In genomic region chr5:123699571-123699970, GRCh38 we compare ENCODE assay signal across 24 cellular contexts.
A peak's percentile ranks its signal among the peaks of the same experiment; 100 is the strongest.
DNase-seq lines count a peak whose midpoint lies in the region; TF ChIP-seq lines count a peak whose summit lies in the region.
"Had no signal": no experiment of that assay in that cellular context is flagged by ENCODE, and none has a peak within 500 bp of the region (broad histone marks: within the 10 kb centered on the region; RNA-seq: fewer than 3 reads in every experiment).

No MANE protein-coding gene starts in this region.

- WGBS in GM23248 (ENCODE audit: low coverage in 1 of 2, low lambda C conversion rate in 2 of 2, missing lambda C conversion rate in 2 of 2), 2 experiments, result 53 to 54% methylated on average over 2 of the region's 2 CpGs
- 79% methylated on average over 1 of the region's 2 CpGs for WGBS in mesenchymal stem cell

- H3K27ac ChIP-seq in GM23248 (peak overlapping the region; percentile 95), breast epithelium (peak overlapping the region; percentile 30 to 75), mesenchymal stem cell (ENCODE audit: low read length, poor library complexity, severe bottlenecking) (peak overlapping the region; percentile 62), skeletal muscle tissue (ENCODE audit: low read depth, low read length) (peak overlapping the region; percentile 52)
- H3K27ac ChIP-seq: BLaER1 treated with 17β-estradiol and CSF1 and Interleukin-3, amounts not matched to agents 10 nM and 100 nM; colonic mucosa; parathyroid adenoma; thyroid gland had no signal

- H3K4ac ChIP-seq in mesenchymal stem cell (ENCODE audit: low read depth in 1 of 2, low read length in 2 of 2), result peak overlapping the region; percentile 60 to 85

- H3K79me1 ChIP-seq in mesenchymal stem cell (replicated peaks; ENCODE audit: low read length, poor library complexity, severe bottlenecking), result no peaks in the 10 kb centered on the region

- H2BK15ac ChIP-seq in mesenchymal stem cell (ENCODE audit: low read depth, poor library complexity, severe bottlenecking), result no peak overlapping the region

- H2BK5ac ChIP-seq in mesenchymal stem cell (ENCODE audit: low read depth, low read length, poor library complexity, severe bottlenecking), result no peak overlapping the region

- H3K27me3 ChIP-seq in GM23248 (replicated peaks; ENCODE audit: insufficient read depth) (no peaks in the 10 kb centered on the region), breast epithelium (no peaks in the 10 kb centered on the region), mesenchymal stem cell (ENCODE audit: control insufficient read depth in 1 of 2, insufficient read depth in 1 of 2, low read length in 2 of 2) (no peaks in the 10 kb centered on the region), skeletal muscle tissue (ENCODE audit: control insufficient read depth in 3 of 3, insufficient read depth in 3 of 3, low read length in 3 of 3) (no peaks in the 10 kb centered on the region)
- H3K27me3 ChIP-seq: BLaER1 treated with 17β-estradiol and CSF1 and Interleukin-3, amounts not matched to agents 10 nM and 100 nM; colonic mucosa; thyroid gland had no signal

- in situ Hi-C loops in GM23248 (cut with MboI), result no loop called here

- peak overlapping the region; percentile 47 for H2AK5ac ChIP-seq in mesenchymal stem cell (ENCODE audit: low read length, severe bottlenecking)

- H3K14ac ChIP-seq in mesenchymal stem cell (ENCODE audit: low read length in 2 of 2), result no peak overlapping the region

- no peak for TF ChIP-seq CTCF in breast epithelium (IDR thresholded peaks at IDR 0.05)

- no peak overlapping the region for H3K23ac ChIP-seq in mesenchymal stem cell (ENCODE audit: low read length in 2 of 2)

- no peak overlapping the region for H3K4me3 ChIP-seq in GM23248
- H3K4me3 ChIP-seq in breast epithelium, result no peak overlapping the region
- H3K4me3 ChIP-seq in mesenchymal stem cell (ENCODE audit: insufficient read depth in 1 of 2, low read depth in 1 of 2, low read length in 2 of 2), result no peak overlapping the region
- no peak overlapping the region for H3K4me3 ChIP-seq in skeletal muscle tissue (ENCODE audit: low read length in 3 of 3)
- H3K4me3 ChIP-seq: A549; BLaER1 treated with 17β-estradiol and CSF1 and Interleukin-3, amounts not matched to agents 10 nM and 100 nM; colonic mucosa; thyroid gland had no signal

- no peak overlapping the region for H4K8ac ChIP-seq in mesenchymal stem cell (ENCODE audit: low read length)

- DNase-seq in GM23248 (peak; percentile 56), breast epithelium (ENCODE audit: low spot score in 2 of 2) (no peak), mesenchymal stem cell (no peak), activated gamma-delta T cell treated with Interleukin-2 at 50 U/mL for 16 hours (no peak), COLO668 (lab: John Stamatoyannopoulos, UW; ENCODE audit: unreplicated experiment) (no peak), SIG-M5 (lab: John Stamatoyannopoulos, UW) (no peak), erythroblast (lab: John Stamatoyannopoulos, UW) (no peak)
- DNase-seq: activated B cell treated with CpG ODN at 0.5 μM for 24 hours; activated CD4-positive, alpha-beta memory T cell treated with anti-CD3 and anti-CD28 coated beads for 36 hours; colonic mucosa; effector memory CD8-positive, alpha-beta T cell; glutamatergic neuron; MM.1S; NCI-H1436; NCI-H2107; NCI-H526; RPMI8226; small intestine; T1000; thyroid gland had no signal

- H3K9ac ChIP-seq in GM23248, result peak overlapping the region; percentile 71
- H3K9ac ChIP-seq in mesenchymal stem cell (ENCODE audit: low read length), result peak overlapping the region; percentile 84
- no peak overlapping the region for H3K9ac ChIP-seq in skeletal muscle tissue (ENCODE audit: low read depth in 1 of 3, low read length in 3 of 3)
- H3K9ac ChIP-seq: BLaER1 treated with 17β-estradiol and CSF1 and Interleukin-3, amounts not matched to agents 10 nM and 100 nM; parathyroid adenoma had no signal

- peak overlapping the region; percentile 54 to 82 for H3K18ac ChIP-seq in mesenchymal stem cell (ENCODE audit: low read depth in 1 of 2, low read length in 2 of 2)

- intact Hi-C loops in breast epithelium (cut with DNase I; ENCODE audit: low total_unique reads), result no loop called here

- H2AFZ ChIP-seq in GM23248 (peak overlapping the region; percentile 31; the same call in 1 of the 2 replicates), mesenchymal stem cell (ENCODE audit: low read depth, low read length) (no peak overlapping the region)
- H2AFZ ChIP-seq: parathyroid adenoma had no signal

- H3F3A ChIP-seq in GM23248 (ENCODE audit: insufficient read depth), result peaks cover 42% of the 10 kb centered on the region

- peak overlapping the region; percentile 2 for H4K91ac ChIP-seq in mesenchymal stem cell (ENCODE audit: low read length)

- H3K4me2 ChIP-seq in GM23248 (ENCODE audit: unreplicated experiment) (peak overlapping the region; percentile 61), mesenchymal stem cell (ENCODE audit: low read length, poor library complexity, severe bottlenecking) (no peak overlapping the region)
- H3K4me2 ChIP-seq: BLaER1 treated with 17β-estradiol and CSF1 and Interleukin-3, amounts not matched to agents 10 nM and 100 nM had no signal

- H3K9me2 ChIP-seq in GM23248 (ENCODE audit: insufficient read depth), result no peaks in the 10 kb centered on the region

- no peaks in the 10 kb centered on the region for H3K79me2 ChIP-seq in GM23248 (ENCODE audit: insufficient read depth)
- H3K79me2 ChIP-seq: parathyroid adenoma had no signal

- H2BK12ac ChIP-seq in mesenchymal stem cell (ENCODE audit: low read length in 2 of 2), result peak overlapping the region; percentile 51 to 84

- no peaks in the 10 kb centered on the region for H4K20me1 ChIP-seq in GM23248 (ENCODE audit: insufficient read depth)
- H4K20me1 ChIP-seq: BLaER1 treated with 17β-estradiol and CSF1 and Interleukin-3, amounts not matched to agents 10 nM and 100 nM had no signal

- H3K36me3 ChIP-seq in GM23248 (ENCODE audit: low read depth), result no peaks in the 10 kb centered on the region
- H3K36me3 ChIP-seq in breast epithelium, result no peaks in the 10 kb centered on the region
- no peaks in the 10 kb centered on the region for H3K36me3 ChIP-seq in mesenchymal stem cell (ENCODE audit: control insufficient read depth in 1 of 2, insufficient read depth in 2 of 2, low read depth in 1 of 2, low read length in 2 of 2)
- H3K36me3 ChIP-seq in skeletal muscle tissue (ENCODE audit: control insufficient read depth in 3 of 3, insufficient read depth in 3 of 3, low read length in 3 of 3), result no peaks in the 10 kb centered on the region
- H3K36me3 ChIP-seq: BLaER1 treated with 17β-estradiol and CSF1 and Interleukin-3, amounts not matched to agents 10 nM and 100 nM; colonic mucosa; thyroid gland had no signal

- H2BK120ac ChIP-seq in mesenchymal stem cell (ENCODE audit: low read depth, low read length), result no peak overlapping the region

- no peak for TF ChIP-seq POLR2A in breast epithelium (IDR thresholded peaks at IDR 0.05)
- no peak for TF ChIP-seq POLR2A in erythroblast (IDR thresholded peaks at IDR 0.05; ENCODE audit: low read length)

- H3K4me1 ChIP-seq in GM23248 (ENCODE audit: insufficient read depth), result peaks cover 41% of the 10 kb centered on the region
- H3K4me1 ChIP-seq in breast epithelium, result no peaks in the 10 kb centered on the region
- H3K4me1 ChIP-seq in mesenchymal stem cell (ENCODE audit: control insufficient read depth, insufficient read depth, low read depth, low read length), result peaks cover 6% of the 10 kb centered on the region
- H3K4me1 ChIP-seq in skeletal muscle tissue (ENCODE audit: control insufficient read depth in 3 of 3, insufficient read depth in 3 of 3, low read length in 3 of 3), result peaks cover 5 to 22% (median 12%) of the 10 kb centered on the region in 3 donors
- H3K4me1 ChIP-seq: BLaER1 treated with 17β-estradiol and CSF1 and Interleukin-3, amounts not matched to agents 10 nM and 100 nM; colonic mucosa; parathyroid adenoma had no signal

- H3K9me3 ChIP-seq in GM23248 (ENCODE audit: low read depth) (no peaks in the 10 kb centered on the region), breast epithelium (no peaks in the 10 kb centered on the region), mesenchymal stem cell (ENCODE audit: control insufficient read depth, low read length) (no peaks in the 10 kb centered on the region), skeletal muscle tissue (ENCODE audit: control insufficient read depth in 3 of 3, low read length in 3 of 3) (no peaks in the 10 kb centered on the region)
- H3K9me3 ChIP-seq: colonic mucosa, thyroid gland had no signal

Comparison
In these comparisons a context has a peak if more than half of its experiments do, and no peak if none do; other contexts are left out.
1. H3K9ac ChIP-seq: peak in GM23248 (single experiment) and mesenchymal stem cell (single experiment); none in skeletal muscle tissue (0 of 3).
2. Peak in every context shown above with its lines, with median percentiles within 50 percentile points of each other: H3K27ac ChIP-seq.